In genomic region chr6:11427091-11427739, GRCh38 we compare ENCODE assay signal across 19 cellular contexts.
DNase-seq lines count a peak whose midpoint lies in the region; ATAC-seq, FAIRE-seq and TF ChIP-seq lines count a peak whose summit lies in the region.
"Had no signal": no experiment of that assay in that cellular context is flagged by ENCODE, and none has a peak within 500 bp of the region (broad histone marks: within the 10 kb centered on the region; RNA-seq: fewer than 3 reads in every experiment).

No MANE protein-coding gene starts in this region.

- no peak for TF ChIP-seq POLR2A in A549 (IDR thresholded peaks at IDR 0.05; ENCODE audit: low read length)

- H3K9me3 ChIP-seq in A549 (no peaks in the 10 kb centered on the region), fibroblast of lung (ENCODE audit: control insufficient read depth, insufficient read depth, low read depth, low read length) (no peaks in the 10 kb centered on the region), trophoblast cell (ENCODE audit: insufficient read depth, low read depth, low read length) (no peaks in the 10 kb centered on the region)
- H3K9me3 ChIP-seq: psoas muscle had no signal

- no peak for TF ChIP-seq RAD21 in A549 (conservative IDR thresholded peaks at IDR 0.05 in 1 of 2, IDR thresholded peaks at IDR 0.05 in 1 of 2)

- H3K4me2 ChIP-seq in A549 (peak overlapping the region; percentile 49), fibroblast of lung (ENCODE audit: extremely low read depth, insufficient read depth, low read length) (peak overlapping the region; percentile 27), trophoblast cell (ENCODE audit: low read length) (no peak overlapping the region)

- peak overlapping the region; percentile 4 for H2BK12ac ChIP-seq in trophoblast cell (ENCODE audit: low read length)

- H3K4me1 ChIP-seq in A549 (peaks cover 86% of the 10 kb centered on the region), fibroblast of lung (ENCODE audit: control insufficient read depth, extremely low read depth, insufficient read depth, low read length) (peaks cover 16% of the 10 kb centered on the region), trophoblast cell (ENCODE audit: control insufficient read depth in 1 of 2, insufficient read depth in 2 of 2, low read length in 2 of 2) (peaks cover 16 to 38% of the 10 kb centered on the region in 2 experiments)

- H3K27me3 ChIP-seq in fibroblast of lung (ENCODE audit: control insufficient read depth, insufficient read depth, low read length) (no peaks in the 10 kb centered on the region), trophoblast cell (ENCODE audit: insufficient read depth, low read length) (no peaks in the 10 kb centered on the region)

- no peaks in the 10 kb centered on the region for H4K20me1 ChIP-seq in fibroblast of lung (ENCODE audit: control insufficient read depth, extremely low read depth, insufficient read depth, low read length)

- H2BK120ac ChIP-seq in trophoblast cell (ENCODE audit: insufficient read depth, low read length, poor library complexity), result peak overlapping the region; percentile 1

- DNase-seq in A549 (ENCODE audit: low read depth in 1 of 2, low spot score in 1 of 2), result no peak
- no peak for DNase-seq in HTR-8/SVneo (ENCODE audit: insufficient read length, low spot score)
- DNase-seq in fibroblast of lung (ENCODE audit: low read depth in 2 of 2), result no peak
- DNase-seq in trophoblast cell, result no peak
- no peak for DNase-seq in omental fat pad (ENCODE audit: low spot score)
- DNase-seq in C1 segment of cervical spinal cord (lab: John Stamatoyannopoulos, UW), result no peak
- DNase-seq in NCI-H2227 (lab: John Stamatoyannopoulos, UW; ENCODE audit: unreplicated experiment), result no peak
- no peak for DNase-seq in occipital lobe (lab: John Stamatoyannopoulos, UW)
- DNase-seq: activated CD4-positive, alpha-beta T cell treated with anti-CD3 and anti-CD28 coated beads for 1 hour; activated T-cell treated with anti-CD3 and anti-CD28 coated beads for 4 hours; caudate nucleus; DMS 273 treated with DMSO at 0.1 percent for 48 hours; hippocampal formation; Karpas-422; NCI-H1417; NCI-H446; SHP77; stimulated activated naive CD4-positive, alpha-beta T cell treated with Interleukin-2 at 50 U/mL for 16 hours had no signal

- CTCF ChIA-PET in A549 (lab: Yijun Ruan, JAX), result no interaction called here

- 92% methylated on average over 9 of the region's 10 CpGs for WGBS in A549 (ENCODE audit: missing lambda C conversion rate)
- 100% methylated on average over 6 of the region's 10 CpGs for WGBS in trophoblast cell (ENCODE audit: extremely low coverage, insufficient coverage, insufficient read length)

- POLR2A ChIA-PET in A549 (lab: Yijun Ruan, JAX), result no interaction called here

- H2BK5ac ChIP-seq in trophoblast cell (ENCODE audit: low read depth, low read length, poor library complexity), result no peak overlapping the region

- TF ChIP-seq CTCF in A549 (IDR thresholded peaks at IDR 0.05) (no peak), fibroblast of lung (conservative IDR thresholded peaks at IDR 0.05 in 1 of 2, IDR thresholded peaks at IDR 0.05 in 1 of 2; ENCODE audit: low read depth in 1 of 2, low read length in 2 of 2) (no peak), omental fat pad (IDR thresholded peaks at IDR 0.05) (no peak)

- H3K36me3 ChIP-seq in fibroblast of lung (ENCODE audit: control insufficient read depth, insufficient read depth, low read length) (no peaks in the 10 kb centered on the region), trophoblast cell (ENCODE audit: control insufficient read depth in 1 of 2, insufficient read depth in 2 of 2, low read length in 2 of 2) (peaks cover 0 to 1% of the 10 kb centered on the region in 2 experiments)

- no peak overlapping the region for H3K18ac ChIP-seq in trophoblast cell (ENCODE audit: low read length)

- FAIRE-seq in A549 (lab: Jason Lieb, UNC) (no peak), HTR-8/SVneo (lab: Jason Lieb, UNC) (peak; percentile 94)

- no peak overlapping the region for H4K8ac ChIP-seq in trophoblast cell (ENCODE audit: low read depth, low read length)

- H3K79me1 ChIP-seq in trophoblast cell (ENCODE audit: low read length), result peaks cover 22% of the 10 kb centered on the region

- H4K91ac ChIP-seq in trophoblast cell (ENCODE audit: low read depth, low read length), result peak overlapping the region; percentile 52

- TF ChIP-seq EP300 in A549 (IDR thresholded peaks at IDR 0.05), result no peak

- H3K14ac ChIP-seq in trophoblast cell (ENCODE audit: low read length), result peak overlapping the region; percentile 45

- H4K12ac ChIP-seq in trophoblast cell (ENCODE audit: low read depth, low read length), result no peak overlapping the region

- H3K27ac ChIP-seq in A549, result peak overlapping the region; percentile 76 to 86
- H3K27ac ChIP-seq in fibroblast of lung (ENCODE audit: insufficient read depth, low read length), result no peak overlapping the region
- H3K27ac ChIP-seq in trophoblast cell (ENCODE audit: low read depth, low read length), result no peak overlapping the region
- H3K27ac ChIP-seq: psoas muscle had no signal

- peak overlapping the region; percentile 1 for H2AK5ac ChIP-seq in trophoblast cell (ENCODE audit: low read length)

- H3K23ac ChIP-seq in trophoblast cell (ENCODE audit: low read length), result no peak overlapping the region

- H3K4ac ChIP-seq in trophoblast cell (ENCODE audit: low read depth, low read length), result no peak overlapping the region

- H3K4me3 ChIP-seq in A549 (no peak overlapping the region), fibroblast of lung (replicated peaks in 1 of 4; ENCODE audit: control extremely low read depth in 1 of 4, insufficient read depth in 1 of 4, low read depth in 3 of 4, low read length in 4 of 4) (no peak overlapping the region), trophoblast cell (ENCODE audit: low read depth, low read length) (no peak overlapping the region)
- H3K4me3 ChIP-seq: psoas muscle had no signal

- H2AFZ ChIP-seq in fibroblast of lung (ENCODE audit: low read length), result no peak overlapping the region
- H2AFZ ChIP-seq in trophoblast cell (ENCODE audit: insufficient read depth, low read length, poor library complexity), result peak overlapping the region; percentile 4

- ATAC-seq in A549, result no peak
- no peak for ATAC-seq in omental fat pad (ENCODE audit: low FRiP score)

- no peak overlapping the region for H3K9ac ChIP-seq in fibroblast of lung (ENCODE audit: insufficient read depth, low read length)
- H3K9ac ChIP-seq in trophoblast cell (ENCODE audit: low read length), result no peak overlapping the region

- H3K79me2 ChIP-seq in fibroblast of lung (ENCODE audit: control insufficient read depth, insufficient read depth, low read length), result no peaks in the 10 kb centered on the region
- H3K79me2 ChIP-seq in trophoblast cell (ENCODE audit: control insufficient read depth, insufficient read depth, low read length, poor library complexity), result no peaks in the 10 kb centered on the region

TF ChIP-seq in A549, 52 proteins besides CTCF, POLR2A, EP300 and RAD21:
- TF ChIP-seq, protein P1, sequence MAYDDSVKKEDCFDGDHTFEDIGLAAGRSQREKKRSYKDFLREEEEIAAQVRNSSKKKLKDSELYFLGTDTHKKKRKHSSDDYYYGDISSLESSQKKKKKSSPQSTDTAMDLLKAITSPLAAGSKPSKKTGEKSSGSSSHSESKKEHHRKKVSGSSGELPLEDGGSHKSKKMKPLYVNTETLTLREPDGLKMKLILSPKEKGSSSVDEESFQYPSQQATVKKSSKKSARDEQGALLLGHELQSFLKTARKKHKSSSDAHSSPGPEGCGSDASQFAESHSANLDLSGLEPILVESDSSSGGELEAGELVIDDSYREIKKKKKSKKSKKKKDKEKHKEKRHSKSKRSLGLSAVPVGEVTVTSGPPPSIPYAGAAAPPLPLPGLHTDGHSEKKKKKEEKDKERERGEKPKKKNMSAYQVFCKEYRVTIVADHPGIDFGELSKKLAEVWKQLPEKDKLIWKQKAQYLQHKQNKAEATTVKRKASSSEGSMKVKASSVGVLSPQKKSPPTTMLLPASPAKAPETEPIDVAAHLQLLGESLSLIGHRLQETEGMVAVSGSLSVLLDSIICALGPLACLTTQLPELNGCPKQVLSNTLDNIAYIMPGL (CRISPR knock-in tag; IDR thresholded peaks at IDR 0.05; ENCODE audit: borderline replicate concordance), result no peak
- no peak for TF ChIP-seq NR3C1 (IDR thresholded peaks at IDR 0.05)
- no peak for TF ChIP-seq NFE2L2 (conservative IDR thresholded peaks at IDR 0.05; ENCODE audit: low read length)
- TF ChIP-seq HEYL (CRISPR knock-in tag; IDR thresholded peaks at IDR 0.05), result no peak
- TF ChIP-seq MAFK (IDR thresholded peaks at IDR 0.05; ENCODE audit: partially characterized antibody), result no peak
- TF ChIP-seq BCL3 (IDR thresholded peaks at IDR 0.05), result no peak
- no peak for TF ChIP-seq HOXA7 (CRISPR knock-in tag; IDR thresholded peaks at IDR 0.05)
- TF ChIP-seq ZNF302 (CRISPR knock-in tag; IDR thresholded peaks at IDR 0.05), result no peak

Comparison
In these comparisons a context has a peak if more than half of its experiments do, and no peak if none do; other contexts are left out.
1. H3K27ac ChIP-seq: peak in A549 (2 of 2); none in fibroblast of lung (single experiment) and trophoblast cell (single experiment).